Comparison of ENCODE assay signal across 24 cellular contexts in genomic region chr1:84379781-84380180, GRCh38. TPM values are rescaled to one million over a fixed set of nuclear protein-coding genes. Genes with fewer than 3 reads are reported as not detected.
"Had no signal": no experiment of that assay in that cellular context is flagged by ENCODE, and none has a peak within 500 bp of the region (broad histone marks: within the 10 kb centered on the region; RNA-seq: fewer than 3 reads in every experiment).

No MANE protein-coding gene starts in this region.

- H3K4me3 Mint-ChIP-seq: endodermal cell; naive thymus-derived CD8-positive, alpha-beta T cell; stimulated activated effector memory CD8-positive, alpha-beta T cell treated with anti-CD3 and anti-CD28 coated beads, Interleukin-12 subunit alpha, Interleukin-12 subunit beta, amount 100 ng/mL, for 72 hours had no signal

- H3K27ac Mint-ChIP-seq: endodermal cell; naive thymus-derived CD8-positive, alpha-beta T cell; stimulated activated effector memory CD8-positive, alpha-beta T cell treated with anti-CD3 and anti-CD28 coated beads, Interleukin-12 subunit alpha, Interleukin-12 subunit beta, amount 100 ng/mL, for 72 hours had no signal

- H3K36me3 ChIP-seq: gastrocnemius medialis, heart right ventricle, neutrophil, tibial artery, upper lobe of left lung, uterus had no signal

- DNase-seq: effector CD4-positive, alpha-beta T cell; endodermal cell; gastrocnemius medialis; heart right ventricle; hypothalamus; naive thymus-derived CD8-positive, alpha-beta T cell; posterior cingulate gyrus; right cardiac atrium; stimulated activated CD4-positive, alpha-beta T cell treated with anti-CD3 and anti-CD28 coated beads, Interleukin-4, amount 100 ng/mL, for 1 hour; stimulated activated CD8-positive, alpha-beta memory T cell treated with anti-CD3 and anti-CD28 coated beads, Interleukin-4, amount 100 ng/mL, for 48 hours; stimulated activated naive CD8-positive, alpha-beta T cell treated with anti-CD3 and anti-CD28 coated beads, Interleukin-15, Interleukin-2, amounts not matched to agents 100 U/mL and 50 U/mL, for 24 hours; tibial artery; upper lobe of left lung; uterus had no signal

- ATAC-seq: gastrocnemius medialis; naive thymus-derived CD8-positive, alpha-beta T cell; right cardiac atrium; stimulated activated effector memory CD8-positive, alpha-beta T cell treated with anti-CD3 and anti-CD28 coated beads, Interleukin-12 subunit alpha, Interleukin-12 subunit beta, amount 100 ng/mL, for 72 hours; stimulated activated naive CD8-positive, alpha-beta T cell treated with anti-CD3 and anti-CD28 coated beads, Interleukin-15, Interleukin-2, amounts not matched to agents 100 U/mL and 50 U/mL, for 24 hours had no signal

- H3K9me3 Mint-ChIP-seq: endodermal cell; naive thymus-derived CD8-positive, alpha-beta T cell; stimulated activated effector memory CD8-positive, alpha-beta T cell treated with anti-CD3 and anti-CD28 coated beads, Interleukin-12 subunit alpha, Interleukin-12 subunit beta, amount 100 ng/mL, for 72 hours had no signal

- H3K4me3 ChIP-seq: coronary artery, gastrocnemius medialis, heart right ventricle, tibial artery, upper lobe of left lung, uterus had no signal

- H3K36me3 Mint-ChIP-seq: naive thymus-derived CD8-positive, alpha-beta T cell; stimulated activated effector memory CD8-positive, alpha-beta T cell treated with anti-CD3 and anti-CD28 coated beads, Interleukin-12 subunit alpha, Interleukin-12 subunit beta, amount 100 ng/mL, for 72 hours had no signal

- H3K4me1 Mint-ChIP-seq: endodermal cell; naive thymus-derived CD8-positive, alpha-beta T cell; stimulated activated effector memory CD8-positive, alpha-beta T cell treated with anti-CD3 and anti-CD28 coated beads, Interleukin-12 subunit alpha, Interleukin-12 subunit beta, amount 100 ng/mL, for 72 hours had no signal

- H3K4me1 ChIP-seq: upper lobe of left lung, uterus had no signal

- H3K27ac ChIP-seq: coronary artery, heart right ventricle, neutrophil, tibial artery, upper lobe of left lung, uterus had no signal

- H3K27me3 ChIP-seq: gastrocnemius medialis, heart right ventricle, neutrophil, tibial artery, upper lobe of left lung, uterus had no signal

- H3K9me3 ChIP-seq: gastrocnemius medialis, heart right ventricle, neutrophil, tibial artery, upper lobe of left lung, uterus had no signal

RNA-seq across cellular contexts. Expression of gene DNASE2B, which starts 18.5 kb away (rescaled TPM):
- total RNA-seq: dermis microvascular lymphatic vessel endothelial cell; endodermal cell; fibroblast of lung; mammary epithelial cell; mononuclear cell; naive thymus-derived CD8-positive, alpha-beta T cell; osteocyte; right cardiac atrium; temporal lobe; uterus had no signal
- polyA plus RNA-seq: esophagus; fibroblast of lung; heart right ventricle; mammary epithelial cell; naive thymus-derived CD8-positive, alpha-beta T cell; right cardiac atrium had no signal
